25 cellular contexts compared by ENCODE assay signal in genomic region chr10:124329368-124329767, GRCh38.
"Had no signal": no experiment of that assay in that cellular context is flagged by ENCODE, and none has a peak within 500 bp of the region (broad histone marks: within the 10 kb centered on the region; RNA-seq: fewer than 3 reads in every experiment).

No MANE protein-coding gene starts in this region.

- H3K4me3 ChIP-seq: gastrocnemius medialis, smooth muscle cell, stomach, tibial nerve, upper lobe of left lung had no signal

- ATAC-seq: esophagus mucosa; gastrocnemius medialis; left lobe of liver; naive thymus-derived CD4-positive, alpha-beta T cell; sciatic nerve; stimulated activated effector memory CD8-positive, alpha-beta T cell treated with anti-CD3 and anti-CD28 coated beads, Interleukin-12 subunit alpha, Interleukin-12 subunit beta, amount 100 ng/mL, for 72 hours had no signal

- H3K4me3 Mint-ChIP-seq: dendritic cell treated with granulocyte-macrophage colony-stimulating factor and Interleukin-4, amounts not matched to agents 40 ng/mL and 50 ng/mL, for 4 days; endodermal cell; naive thymus-derived CD4-positive, alpha-beta T cell; nephron progenitor cell; stimulated activated effector memory CD8-positive, alpha-beta T cell treated with anti-CD3 and anti-CD28 coated beads, Interleukin-12 subunit alpha, Interleukin-12 subunit beta, amount 100 ng/mL, for 72 hours had no signal

- H3K27ac ChIP-seq: epithelial cell of prostate, gastrocnemius medialis, parathyroid adenoma, stomach, tibial nerve, upper lobe of left lung had no signal

- H3K4me1 ChIP-seq: gastrocnemius medialis, parathyroid adenoma, stomach, tibial nerve, upper lobe of left lung had no signal

- H3K27ac Mint-ChIP-seq: dendritic cell treated with granulocyte-macrophage colony-stimulating factor and Interleukin-4, amounts not matched to agents 40 ng/mL and 50 ng/mL, for 4 days; endodermal cell; naive thymus-derived CD4-positive, alpha-beta T cell; nephron progenitor cell; progenitor cell of endocrine pancreas; stimulated activated effector memory CD8-positive, alpha-beta T cell treated with anti-CD3 and anti-CD28 coated beads, Interleukin-12 subunit alpha, Interleukin-12 subunit beta, amount 100 ng/mL, for 72 hours had no signal

- H3K4me1 Mint-ChIP-seq: endodermal cell had no signal

- DNase-seq: effector CD8-positive, alpha-beta T cell; foreskin fibroblast; gastrocnemius medialis; mesenchymal stem cell; midbrain; naive thymus-derived CD4-positive, alpha-beta T cell; nephron progenitor cell; occipital lobe; stimulated activated CD4-positive, alpha-beta T cell treated with anti-CD3 and anti-CD28 coated beads, Interleukin-12 subunit alpha, Interleukin-12 subunit beta, amount 100 ng/mL, for 4 hours; stimulated activated CD4-positive, alpha-beta T cell treated with anti-CD3 and anti-CD28 coated beads, Interleukin-1b, Interleukin-23, amount 100 ng/mL, for 48 hours; stimulated activated CD4-positive, alpha-beta T cell treated with anti-CD3 and anti-CD28 coated beads, Interleukin-4, amount 100 ng/mL, for 1 hour; stimulated activated naive CD4-positive, alpha-beta T cell treated with Interleukin-2 at 50 U/mL for 16 hours; upper lobe of left lung had no signal

- H3K9me3 ChIP-seq: gastrocnemius medialis, upper lobe of left lung had no signal

- H3K36me3 Mint-ChIP-seq: naive thymus-derived CD4-positive, alpha-beta T cell; stimulated activated effector memory CD8-positive, alpha-beta T cell treated with anti-CD3 and anti-CD28 coated beads, Interleukin-12 subunit alpha, Interleukin-12 subunit beta, amount 100 ng/mL, for 72 hours had no signal

- H3K27me3 ChIP-seq: gastrocnemius medialis, stomach, tibial nerve, upper lobe of left lung had no signal
